In the genomic region with DNA sequence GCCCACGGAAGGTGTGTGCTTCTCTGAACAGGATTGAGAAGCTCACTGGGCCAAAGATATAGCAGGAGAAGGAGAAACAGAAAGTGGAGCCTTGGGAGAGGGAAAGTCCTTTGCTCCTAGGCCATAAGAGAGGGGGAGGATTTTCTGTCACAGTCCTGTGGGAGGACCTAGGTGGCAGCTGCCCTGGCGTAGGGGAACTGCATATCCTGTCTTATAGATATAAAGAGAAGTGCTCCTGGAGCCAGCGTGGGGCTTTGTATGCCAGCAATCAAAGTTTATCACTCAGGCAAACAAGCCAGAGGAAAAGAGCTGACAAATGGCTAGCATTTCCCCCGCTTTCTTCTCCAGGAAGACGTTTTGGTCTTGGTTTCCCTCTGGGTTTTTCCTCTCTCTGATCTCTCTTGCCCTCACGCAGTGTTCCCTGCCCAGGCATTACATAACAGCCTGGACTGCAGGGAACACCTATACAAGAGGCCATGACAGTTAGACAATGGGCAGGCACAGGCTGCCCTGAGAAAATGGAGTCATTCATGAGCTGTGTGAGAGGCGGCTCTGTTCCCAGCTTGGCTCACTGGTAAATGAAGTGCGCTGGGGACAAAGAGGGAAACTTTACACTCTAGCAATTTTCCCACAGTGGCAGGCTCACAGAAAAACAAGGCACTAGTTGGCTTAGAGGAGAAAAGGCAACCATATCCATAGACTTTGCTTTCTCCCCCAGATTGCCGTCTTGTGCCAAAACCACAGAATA, we compare ENCODE assay signal across 15 cellular contexts. TPM values are rescaled to one million over a fixed set of nuclear protein-coding genes. Genes with fewer than 3 reads are reported as not detected.
DNase-seq lines count a peak whose midpoint lies in the region; ATAC-seq and TF ChIP-seq lines count a peak whose summit lies in the region.
"Had no signal": no experiment of that assay in that cellular context is flagged by ENCODE, and none has a peak within 500 bp of the region (broad histone marks: within the 10 kb centered on the region; RNA-seq: fewer than 3 reads in every experiment).

No MANE protein-coding gene starts in this region.

- no peaks in the 10 kb centered on the region for H3K36me3 Mint-ChIP-seq in activated CD8-positive, alpha-beta T cell treated with anti-CD3 and anti-CD28 coated beads for 36 hours (ENCODE audit: low read depth)
- H3K36me3 Mint-ChIP-seq: activated naive CD4-positive, alpha-beta T cell treated with anti-CD3 and anti-CD28 coated beads, Interleukin-2, amount 50 U/mL, for 24 hours; CD4-positive, CD25-positive, alpha-beta regulatory T cell; naive B cell had no signal

- H3K27ac Mint-ChIP-seq in activated CD8-positive, alpha-beta T cell treated with anti-CD3 and anti-CD28 coated beads for 36 hours, result no peak overlapping the region
- H3K27ac Mint-ChIP-seq: activated naive CD4-positive, alpha-beta T cell treated with anti-CD3 and anti-CD28 coated beads, Interleukin-2, amount 50 U/mL, for 24 hours; CD4-positive, CD25-positive, alpha-beta regulatory T cell had no signal

- TF ChIP-seq EP300 in suprapubic skin (IDR thresholded peaks at IDR 0.05), result no peak

- no peaks in the 10 kb centered on the region for H3K27me3 ChIP-seq in suprapubic skin

- H3K4me1 Mint-ChIP-seq in activated CD8-positive, alpha-beta T cell treated with anti-CD3 and anti-CD28 coated beads for 36 hours (ENCODE audit: low read depth), result no peaks in the 10 kb centered on the region
- H3K4me1 Mint-ChIP-seq: CD4-positive, CD25-positive, alpha-beta regulatory T cell; naive B cell had no signal

- intact Hi-C loops in activated CD8-positive, alpha-beta T cell treated with anti-CD3 and anti-CD28 coated beads for 36 hours (cut with micrococcal nuclease), result no loop called here

- no peaks in the 10 kb centered on the region for H3K4me1 ChIP-seq in suprapubic skin

- CTCF ChIA-PET in activated CD8-positive, alpha-beta T cell treated with anti-CD3 and anti-CD28 coated beads for 36 hours (lab: Charles Lee), result interaction anchor here (4.8 kb wide), 1 partner anchor 30 kb away, joined by 22 read pairs; no protein-coding TSS in a partner anchor

- POLR2A ChIA-PET in activated CD8-positive, alpha-beta T cell treated with anti-CD3 and anti-CD28 coated beads for 36 hours (lab: Charles Lee), result no interaction called here

- no peak overlapping the region for H3K4me3 Mint-ChIP-seq in activated CD8-positive, alpha-beta T cell treated with anti-CD3 and anti-CD28 coated beads for 36 hours
- H3K4me3 Mint-ChIP-seq: activated naive CD4-positive, alpha-beta T cell treated with anti-CD3 and anti-CD28 coated beads, Interleukin-2, amount 50 U/mL, for 24 hours; CD4-positive, CD25-positive, alpha-beta regulatory T cell; naive B cell had no signal

- WGBS in suprapubic skin, result 52% methylated on average over 9 of the region's 9 CpGs

- TF ChIP-seq CTCF in suprapubic skin (IDR thresholded peaks at IDR 0.05), result no peak
- no peak for TF ChIP-seq CTCF in activated CD8-positive, alpha-beta T cell treated with anti-CD3 and anti-CD28 coated beads for 36 hours (IDR thresholded peaks at IDR 0.05)

- H3K4me3 ChIP-seq in suprapubic skin, result no peak overlapping the region

- no peak for ATAC-seq in activated CD8-positive, alpha-beta T cell treated with anti-CD3 and anti-CD28 coated beads for 36 hours

- H3K36me3 ChIP-seq in suprapubic skin, result no peaks in the 10 kb centered on the region

- peak overlapping the region; percentile 14 for H3K27ac ChIP-seq in suprapubic skin

- peak; percentile 71 for DNase-seq in SK-MEL-5 (ENCODE audit: low read depth, low spot score)
- peak; percentile 37 for DNase-seq in cerebellum (ENCODE audit: low spot score)
- peak; percentile 98 for DNase-seq in medulla oblongata (ENCODE audit: extremely low spot score)
- no peak for DNase-seq in suprapubic skin (ENCODE audit: low spot score in 2 of 2)
- no peak for DNase-seq in stimulated activated CD4-positive, alpha-beta T cell treated with anti-CD3 and anti-CD28 coated beads, Interleukin-4, amount 100 ng/mL, for 4 hours
- no peak for DNase-seq in activated gamma-delta T cell (lab: John Stamatoyannopoulos, UW)
- DNase-seq in activated CD8-positive, alpha-beta T cell treated with anti-CD3 and anti-CD28 coated beads for 36 hours, result no peak
- DNase-seq: CD4-positive, CD25-positive, alpha-beta regulatory T cell; naive B cell; NCI-H1105 treated with DMSO at 0.1 percent for 48 hours; NCI-H526 treated with DMSO at 0.1 percent for 48 hours; small intestine had no signal

- H3K9me3 ChIP-seq in suprapubic skin, result no peaks in the 10 kb centered on the region

- no peak for TF ChIP-seq POLR2A in suprapubic skin (IDR thresholded peaks at IDR 0.05)

- H3K9me3 Mint-ChIP-seq in activated CD8-positive, alpha-beta T cell treated with anti-CD3 and anti-CD28 coated beads for 36 hours, result no peaks in the 10 kb centered on the region
- H3K9me3 Mint-ChIP-seq: activated naive CD4-positive, alpha-beta T cell treated with anti-CD3 and anti-CD28 coated beads, Interleukin-2, amount 50 U/mL, for 24 hours; naive B cell had no signal

- peaks cover 11% of the 10 kb centered on the region for H3K27me3 Mint-ChIP-seq in activated CD8-positive, alpha-beta T cell treated with anti-CD3 and anti-CD28 coated beads for 36 hours
- H3K27me3 Mint-ChIP-seq: activated naive CD4-positive, alpha-beta T cell treated with anti-CD3 and anti-CD28 coated beads, Interleukin-2, amount 50 U/mL, for 24 hours had no signal

- in situ Hi-C loops in SK-MEL-5 (cut with HindIII; ENCODE audit: low pct_unique_long_range_greater_than_20kb, low sequenced_read_pairs), result no loop called here

RNA-seq across cellular contexts. Expression of a gene that starts 52.5 kb away (rescaled TPM):
- total RNA-seq in SK-MEL-5 (2014; rRNA removed; shearing (Covaris generic)), result 0.43 and 1.1 TPM in 2 replicates
- 0.72 and 0.94 TPM in 2 replicates for polyA plus RNA-seq in SK-MEL-5 (2015; cell fraction: cytosol; rRNA removed)
- polyA plus RNA-seq in SK-MEL-5 (2015; cell fraction: nucleus; rRNA removed), result 1.8 TPM in 2 replicates
- total RNA-seq in cerebellum (0.82 TPM), suprapubic skin (under 1 TPM in 3 of 4 donors, not detected in 1; 0.13 to 0.89 (median 0.23) TPM)
- not detected for total RNA-seq in activated CD8-positive, alpha-beta T cell treated with anti-CD3 and anti-CD28 coated beads for 36 hours
- total RNA-seq: activated CD8-positive, alpha-beta memory T cell treated with anti-CD3 and anti-CD28 coated beads for 36 hours; CD4-positive, CD25-positive, alpha-beta regulatory T cell; fibroblast of villous mesenchyme had no signal
- polyA plus RNA-seq: small intestine had no signal

Comparison
In these comparisons a context has a peak if more than half of its experiments do, and no peak if none do; other contexts are left out.
1. DNase-seq: peak in SK-MEL-5 (single experiment), cerebellum (single experiment) and medulla oblongata (single experiment); none in suprapubic skin (0 of 2), stimulated activated CD4-positive, alpha-beta T cell treated with anti-CD3 and anti-CD28 coated beads, Interleukin-4, amount 100 ng/mL, for 4 hours (0 of 2), activated gamma-delta T cell (single experiment) and activated CD8-positive, alpha-beta T cell treated with anti-CD3 and anti-CD28 coated beads for 36 hours (single experiment).